ENCODE assay signal across 1 cellular context in genomic region chr16:81035398-81035974, GRCh38.
TF ChIP-seq lines count a peak whose summit lies in the region.

A gene with protein sequence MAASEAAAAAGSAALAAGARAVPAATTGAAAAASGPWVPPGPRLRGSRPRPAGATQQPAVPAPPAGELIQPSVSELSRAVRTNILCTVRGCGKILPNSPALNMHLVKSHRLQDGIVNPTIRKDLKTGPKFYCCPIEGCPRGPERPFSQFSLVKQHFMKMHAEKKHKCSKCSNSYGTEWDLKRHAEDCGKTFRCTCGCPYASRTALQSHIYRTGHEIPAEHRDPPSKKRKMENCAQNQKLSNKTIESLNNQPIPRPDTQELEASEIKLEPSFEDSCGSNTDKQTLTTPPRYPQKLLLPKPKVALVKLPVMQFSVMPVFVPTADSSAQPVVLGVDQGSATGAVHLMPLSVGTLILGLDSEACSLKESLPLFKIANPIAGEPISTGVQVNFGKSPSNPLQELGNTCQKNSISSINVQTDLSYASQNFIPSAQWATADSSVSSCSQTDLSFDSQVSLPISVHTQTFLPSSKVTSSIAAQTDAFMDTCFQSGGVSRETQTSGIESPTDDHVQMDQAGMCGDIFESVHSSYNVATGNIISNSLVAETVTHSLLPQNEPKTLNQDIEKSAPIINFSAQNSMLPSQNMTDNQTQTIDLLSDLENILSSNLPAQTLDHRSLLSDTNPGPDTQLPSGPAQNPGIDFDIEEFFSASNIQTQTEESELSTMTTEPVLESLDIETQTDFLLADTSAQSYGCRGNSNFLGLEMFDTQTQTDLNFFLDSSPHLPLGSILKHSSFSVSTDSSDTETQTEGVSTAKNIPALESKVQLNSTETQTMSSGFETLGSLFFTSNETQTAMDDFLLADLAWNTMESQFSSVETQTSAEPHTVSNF (plus strand): TSS chr16:81035842. CDS start chr16:81035871, 29 bp downstream.

TF ChIP-seq in K562, 482 proteins besides CTCF, POLR2A, EP300 and RAD21 (continued from another document and continues in another):
- TF ChIP-seq ARNT (IDR thresholded peaks at IDR 0.05) (0 out of 4 replicates have a peak, but pooled peaks of 1 of the 2 experiments have one; percentile 51), CLOCK (CRISPR knock-in tag; IDR thresholded peaks at IDR 0.05; ENCODE audit: borderline replicate concordance) (no peak), TAF15 (IDR thresholded peaks at IDR 0.05; ENCODE audit: low read depth, low read length) (no peak), CHD4 (IDR thresholded peaks at IDR 0.05; ENCODE audit: insufficient read depth, insufficient replicate concordance, low read depth, low read length, poor library complexity, severe bottlenecking) (no peak), FOS (IDR thresholded peaks at IDR 0.05; ENCODE audit: extremely low read depth, insufficient read length) (no peak), PCBP1 (IDR thresholded peaks at IDR 0.05; ENCODE audit: low read depth, low read length, poor library complexity, severe bottlenecking) (peak; percentile 37), OTX1 (CRISPR knock-in tag; IDR thresholded peaks at IDR 0.05) (no peak), CREBBP (IDR thresholded peaks at IDR 0.05; ENCODE audit: low read depth, low read length) (no peak), MIER1 (IDR thresholded peaks at IDR 0.05; ENCODE audit: low read depth) (no peak), KLF16 (IDR thresholded peaks at IDR 0.05) (peak; percentile 71), MAFF (IDR thresholded peaks at IDR 0.05; ENCODE audit: low read length) (no peak), RNF2 (IDR thresholded peaks at IDR 0.05) (no peak), TBL1XR1 (IDR thresholded peaks at IDR 0.05; ENCODE audit: low read length in 2 of 2) (peak in 1 of 2 experiments; percentile 58; a peak in 2 of 4 replicates), MED1 (CRISPR knock-in tag; IDR thresholded peaks at IDR 0.05; ENCODE audit: borderline replicate concordance) (no peak), POU5F1 (IDR thresholded peaks at IDR 0.05; ENCODE audit: borderline replicate concordance, low read depth, low read length, partially characterized antibody) (no peak), ZNF780A (CRISPR knock-in tag; IDR thresholded peaks at IDR 0.05) (no peak), NFIC (IDR thresholded peaks at IDR 0.05) (no peak), FOXP1 (CRISPR knock-in tag; IDR thresholded peaks at IDR 0.05) (no peak), THRAP3 (IDR thresholded peaks at IDR 0.05; ENCODE audit: borderline replicate concordance) (no peak), ZNF57 (CRISPR knock-in tag; IDR thresholded peaks at IDR 0.05) (no peak), JUN (IDR thresholded peaks at IDR 0.05; ENCODE audit: borderline replicate concordance, low read depth, low read length) (0 out of 2 replicates have a peak, but pooled peaks have one; percentile 15), JUN (CRISPR knock-in tag; IDR thresholded peaks at IDR 0.05; ENCODE audit: borderline replicate concordance) (0 out of 2 replicates have a peak, but pooled peaks have one; percentile 52), KAT2B (IDR thresholded peaks at IDR 0.05; ENCODE audit: low read depth, low read length) (peak; percentile 89), HNRNPLL (IDR thresholded peaks at IDR 0.05; ENCODE audit: low read depth, low read length, poor library complexity, severe bottlenecking) (no peak), TBP (optimal IDR thresholded peaks at IDR 0.05; ENCODE audit: low read depth, low read length) (peak; percentile 17), CBX3 (IDR thresholded peaks at IDR 0.05; ENCODE audit: borderline replicate concordance in 1 of 2, low read length in 2 of 2) (peak in 1 of 2 experiments; percentile 51; a peak in 1 of 3 replicates), MTA2 (IDR thresholded peaks at IDR 0.05; ENCODE audit: low read depth) (no peak), ZNF551 (CRISPR knock-in tag; IDR thresholded peaks at IDR 0.05) (no peak), ZNF707 (CRISPR knock-in tag; conservative IDR thresholded peaks at IDR 0.05) (no peak), RBM25 (IDR thresholded peaks at IDR 0.05; ENCODE audit: low read depth, low read length, severe bottlenecking) (peak; percentile 4), PHB (CRISPR knock-in tag; IDR thresholded peaks at IDR 0.05) (no peak), NEUROD1 (IDR thresholded peaks at IDR 0.05; ENCODE audit: borderline replicate concordance, low read depth, low read length, partially characterized antibody) (no peak), ZNF263 (CRISPR knock-in tag; IDR thresholded peaks at IDR 0.05; ENCODE audit: borderline replicate concordance) (no peak), ZKSCAN8 (CRISPR knock-in tag; IDR thresholded peaks at IDR 0.05) (no peak), KDM5B (IDR thresholded peaks at IDR 0.05; ENCODE audit: insufficient replicate concordance, low read depth, low read length) (no peak), ETV5 (CRISPR knock-in tag; IDR thresholded peaks at IDR 0.05; ENCODE audit: low read depth) (peak; percentile 77), ZNF24 (IDR thresholded peaks at IDR 0.05) (peak; percentile 9; the same call in 1 of the 2 replicates), POLR2AphosphoS2 (IDR thresholded peaks at IDR 0.05; ENCODE audit: low read length) (no peak), ZC3H8 (IDR thresholded peaks at IDR 0.05) (no peak), NFIX (CRISPR knock-in tag; IDR thresholded peaks at IDR 0.05; ENCODE audit: low read depth) (no peak), BCOR (IDR thresholded peaks at IDR 0.05) (no peak), ZNF507 (tag; conservative IDR thresholded peaks at IDR 0.05) (no peak), SOX6 (IDR thresholded peaks at IDR 0.05) (peak; percentile 70), PCBP2 (IDR thresholded peaks at IDR 0.05; ENCODE audit: low read depth, low read length, poor library complexity, severe bottlenecking) (no peak), FOXM1 (IDR thresholded peaks at IDR 0.05; ENCODE audit: low read depth) (no peak), FOXM1 (CRISPR knock-in tag; IDR thresholded peaks at IDR 0.05; ENCODE audit: low read depth) (no peak), ARID2 (IDR thresholded peaks at IDR 0.05) (no peak), ZNF431 (CRISPR knock-in tag; IDR thresholded peaks at IDR 0.05) (no peak), ELK3 (CRISPR knock-in tag; IDR thresholded peaks at IDR 0.05) (no peak), ZNF143 (CRISPR knock-in tag; IDR thresholded peaks at IDR 0.05) (no peak), NCOA1 (IDR thresholded peaks at IDR 0.05; ENCODE audit: low read depth) (no peak), ID3 (CRISPR knock-in tag; IDR thresholded peaks at IDR 0.05) (no peak), ID3 (tag; IDR thresholded peaks at IDR 0.05) (0 out of 2 replicates have a peak, but pooled peaks have one; percentile 25)
- TF ChIP-seq, protein P1, sequence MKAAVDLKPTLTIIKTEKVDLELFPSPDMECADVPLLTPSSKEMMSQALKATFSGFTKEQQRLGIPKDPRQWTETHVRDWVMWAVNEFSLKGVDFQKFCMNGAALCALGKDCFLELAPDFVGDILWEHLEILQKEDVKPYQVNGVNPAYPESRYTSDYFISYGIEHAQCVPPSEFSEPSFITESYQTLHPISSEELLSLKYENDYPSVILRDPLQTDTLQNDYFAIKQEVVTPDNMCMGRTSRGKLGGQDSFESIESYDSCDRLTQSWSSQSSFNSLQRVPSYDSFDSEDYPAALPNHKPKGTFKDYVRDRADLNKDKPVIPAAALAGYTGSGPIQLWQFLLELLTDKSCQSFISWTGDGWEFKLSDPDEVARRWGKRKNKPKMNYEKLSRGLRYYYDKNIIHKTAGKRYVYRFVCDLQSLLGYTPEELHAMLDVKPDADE (conservative IDR thresholded peaks at IDR 0.05; ENCODE audit: control insufficient read depth, low read depth, low read length): peak; percentile 57; the same call in 1 of the 2 replicates
- TF ChIP-seq, protein P2, sequence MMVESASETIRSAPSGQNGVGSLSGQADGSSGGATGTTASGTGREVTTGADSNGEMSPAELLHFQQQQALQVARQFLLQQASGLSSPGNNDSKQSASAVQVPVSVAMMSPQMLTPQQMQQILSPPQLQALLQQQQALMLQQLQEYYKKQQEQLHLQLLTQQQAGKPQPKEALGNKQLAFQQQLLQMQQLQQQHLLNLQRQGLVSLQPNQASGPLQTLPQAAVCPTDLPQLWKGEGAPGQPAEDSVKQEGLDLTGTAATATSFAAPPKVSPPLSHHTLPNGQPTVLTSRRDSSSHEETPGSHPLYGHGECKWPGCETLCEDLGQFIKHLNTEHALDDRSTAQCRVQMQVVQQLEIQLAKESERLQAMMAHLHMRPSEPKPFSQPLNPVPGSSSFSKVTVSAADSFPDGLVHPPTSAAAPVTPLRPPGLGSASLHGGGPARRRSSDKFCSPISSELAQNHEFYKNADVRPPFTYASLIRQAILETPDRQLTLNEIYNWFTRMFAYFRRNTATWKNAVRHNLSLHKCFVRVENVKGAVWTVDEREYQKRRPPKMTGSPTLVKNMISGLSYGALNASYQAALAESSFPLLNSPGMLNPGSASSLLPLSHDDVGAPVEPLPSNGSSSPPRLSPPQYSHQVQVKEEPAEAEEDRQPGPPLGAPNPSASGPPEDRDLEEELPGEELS (CRISPR knock-in tag; IDR thresholded peaks at IDR 0.05; ENCODE audit: borderline replicate concordance): no peak
- TF ChIP-seq, protein P3, sequence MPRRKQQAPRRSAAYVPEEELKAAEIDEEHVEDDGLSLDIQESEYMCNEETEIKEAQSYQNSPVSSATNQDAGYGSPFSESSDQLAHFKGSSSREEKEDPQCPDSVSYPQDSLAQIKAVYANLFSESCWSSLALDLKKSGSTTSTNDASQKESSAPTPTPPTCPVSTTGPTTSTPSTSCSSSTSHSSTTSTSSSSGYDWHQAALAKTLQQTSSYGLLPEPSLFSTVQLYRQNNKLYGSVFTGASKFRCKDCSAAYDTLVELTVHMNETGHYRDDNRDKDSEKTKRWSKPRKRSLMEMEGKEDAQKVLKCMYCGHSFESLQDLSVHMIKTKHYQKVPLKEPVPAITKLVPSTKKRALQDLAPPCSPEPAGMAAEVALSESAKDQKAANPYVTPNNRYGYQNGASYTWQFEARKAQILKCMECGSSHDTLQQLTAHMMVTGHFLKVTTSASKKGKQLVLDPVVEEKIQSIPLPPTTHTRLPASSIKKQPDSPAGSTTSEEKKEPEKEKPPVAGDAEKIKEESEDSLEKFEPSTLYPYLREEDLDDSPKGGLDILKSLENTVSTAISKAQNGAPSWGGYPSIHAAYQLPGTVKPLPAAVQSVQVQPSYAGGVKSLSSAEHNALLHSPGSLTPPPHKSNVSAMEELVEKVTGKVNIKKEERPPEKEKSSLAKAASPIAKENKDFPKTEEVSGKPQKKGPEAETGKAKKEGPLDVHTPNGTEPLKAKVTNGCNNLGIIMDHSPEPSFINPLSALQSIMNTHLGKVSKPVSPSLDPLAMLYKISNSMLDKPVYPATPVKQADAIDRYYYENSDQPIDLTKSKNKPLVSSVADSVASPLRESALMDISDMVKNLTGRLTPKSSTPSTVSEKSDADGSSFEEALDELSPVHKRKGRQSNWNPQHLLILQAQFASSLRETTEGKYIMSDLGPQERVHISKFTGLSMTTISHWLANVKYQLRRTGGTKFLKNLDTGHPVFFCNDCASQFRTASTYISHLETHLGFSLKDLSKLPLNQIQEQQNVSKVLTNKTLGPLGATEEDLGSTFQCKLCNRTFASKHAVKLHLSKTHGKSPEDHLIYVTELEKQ (CRISPR knock-in tag; IDR thresholded peaks at IDR 0.05): no peak
- TF ChIP-seq, protein P4, sequence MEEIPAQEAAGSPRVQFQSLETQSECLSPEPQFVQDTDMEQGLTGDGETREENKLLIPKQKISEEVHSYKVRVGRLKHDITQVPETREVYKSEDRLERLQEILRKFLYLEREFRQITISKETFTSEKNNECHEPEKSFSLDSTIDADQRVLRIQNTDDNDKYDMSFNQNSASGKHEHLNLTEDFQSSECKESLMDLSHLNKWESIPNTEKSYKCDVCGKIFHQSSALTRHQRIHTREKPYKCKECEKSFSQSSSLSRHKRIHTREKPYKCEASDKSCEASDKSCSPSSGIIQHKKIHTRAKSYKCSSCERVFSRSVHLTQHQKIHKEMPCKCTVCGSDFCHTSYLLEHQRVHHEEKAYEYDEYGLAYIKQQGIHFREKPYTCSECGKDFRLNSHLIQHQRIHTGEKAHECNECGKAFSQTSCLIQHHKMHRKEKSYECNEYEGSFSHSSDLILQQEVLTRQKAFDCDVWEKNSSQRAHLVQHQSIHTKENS (CRISPR knock-in tag; IDR thresholded peaks at IDR 0.05): no peak
- TF ChIP-seq, protein P5, sequence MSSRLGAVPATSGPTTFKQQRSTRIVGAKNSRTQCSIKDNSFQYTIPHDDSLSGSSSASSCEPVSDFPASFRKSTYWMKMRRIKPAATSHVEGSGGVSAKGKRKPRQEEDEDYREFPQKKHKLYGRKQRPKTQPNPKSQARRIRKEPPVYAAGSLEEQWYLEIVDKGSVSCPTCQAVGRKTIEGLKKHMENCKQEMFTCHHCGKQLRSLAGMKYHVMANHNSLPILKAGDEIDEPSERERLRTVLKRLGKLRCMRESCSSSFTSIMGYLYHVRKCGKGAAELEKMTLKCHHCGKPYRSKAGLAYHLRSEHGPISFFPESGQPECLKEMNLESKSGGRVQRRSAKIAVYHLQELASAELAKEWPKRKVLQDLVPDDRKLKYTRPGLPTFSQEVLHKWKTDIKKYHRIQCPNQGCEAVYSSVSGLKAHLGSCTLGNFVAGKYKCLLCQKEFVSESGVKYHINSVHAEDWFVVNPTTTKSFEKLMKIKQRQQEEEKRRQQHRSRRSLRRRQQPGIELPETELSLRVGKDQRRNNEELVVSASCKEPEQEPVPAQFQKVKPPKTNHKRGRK (tag; IDR thresholded peaks at IDR 0.05): no peak
